In the genomic region with DNA sequence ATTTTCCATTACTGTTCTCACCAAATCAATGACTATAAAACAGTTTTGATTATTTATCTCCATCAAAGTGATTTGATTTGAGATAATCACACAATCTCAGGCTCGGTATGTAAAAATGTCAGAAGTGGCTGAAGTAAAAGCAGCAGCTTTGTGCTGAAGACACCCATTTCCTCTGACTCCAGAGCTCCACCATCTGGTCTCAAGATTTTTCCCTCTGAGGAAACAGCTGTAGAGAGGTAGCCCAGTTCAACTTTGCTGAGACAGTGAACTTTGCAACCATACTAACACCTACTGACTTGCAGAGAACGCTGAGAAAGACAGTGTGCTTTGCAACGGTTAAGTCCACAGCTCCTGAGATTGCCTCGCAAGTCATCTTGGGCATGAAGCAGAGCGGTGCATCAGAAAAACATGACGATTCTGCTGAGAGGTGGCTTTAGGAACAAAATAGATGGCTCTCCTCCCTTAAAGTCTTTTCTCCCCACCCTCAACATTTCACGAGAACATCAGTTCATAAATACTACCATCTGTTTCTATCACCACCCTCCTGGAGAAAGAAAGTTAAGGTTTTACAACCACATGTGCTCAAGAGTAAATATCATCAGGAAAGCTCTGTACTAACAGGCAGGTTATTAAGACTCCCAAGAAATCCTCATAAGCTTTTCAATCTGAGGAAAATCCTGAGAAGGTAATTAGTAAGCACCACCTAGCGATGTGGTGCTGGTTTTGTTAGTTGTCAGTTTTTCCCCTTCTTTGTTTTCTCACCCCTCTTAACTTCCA, we compare ENCODE assay signal across 1 cellular context.
A peak's percentile ranks its signal among the peaks of the same experiment; 100 is the strongest.
TF ChIP-seq lines count a peak whose summit lies in the region.

No MANE protein-coding gene starts in this region.

TF ChIP-seq in HepG2, 621 proteins besides CTCF, POLR2A, EP300 and RAD21 (continued from another document and continues in another):
- TF ChIP-seq, protein P1, sequence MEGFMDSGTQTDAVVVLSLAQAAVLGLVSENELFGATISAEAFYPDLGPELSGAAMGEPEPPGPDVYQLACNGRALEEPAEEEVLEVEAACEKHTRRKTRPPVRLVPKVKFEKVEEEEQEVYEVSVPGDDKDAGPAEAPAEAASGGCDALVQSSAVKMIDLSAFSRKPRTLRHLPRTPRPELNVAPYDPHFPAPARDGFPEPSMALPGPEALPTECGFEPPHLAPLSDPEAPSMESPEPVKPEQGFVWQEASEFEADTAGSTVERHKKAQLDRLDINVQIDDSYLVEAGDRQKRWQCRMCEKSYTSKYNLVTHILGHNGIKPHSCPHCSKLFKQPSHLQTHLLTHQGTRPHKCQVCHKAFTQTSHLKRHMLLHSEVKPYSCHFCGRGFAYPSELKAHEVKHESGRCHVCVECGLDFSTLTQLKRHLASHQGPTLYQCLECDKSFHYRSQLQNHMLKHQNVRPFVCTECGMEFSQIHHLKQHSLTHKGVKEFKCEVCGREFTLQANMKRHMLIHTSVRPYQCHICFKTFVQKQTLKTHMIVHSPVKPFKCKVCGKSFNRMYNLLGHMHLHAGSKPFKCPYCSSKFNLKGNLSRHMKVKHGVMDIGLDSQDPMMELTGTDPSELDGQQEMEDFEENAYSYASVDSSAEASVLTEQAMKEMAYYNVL (CRISPR knock-in tag; IDR thresholded peaks at IDR 0.05; ENCODE audit: borderline replicate concordance): no peak
- TF ChIP-seq HNF4A (CRISPR knock-in tag; IDR thresholded peaks at IDR 0.05) (peak; percentile 81), CEBPG (CRISPR knock-in tag; IDR thresholded peaks at IDR 0.05) (peak; percentile 46; the same call in 1 of the 2 replicates), FLYWCH1 (CRISPR knock-in tag; IDR thresholded peaks at IDR 0.05) (no peak), GATAD2A (CRISPR knock-in tag; IDR thresholded peaks at IDR 0.05) (peak; percentile 49; the same call in 1 of the 2 replicates), MIXL1 (CRISPR knock-in tag; IDR thresholded peaks at IDR 0.05) (no peak; the same call in 1 of the 2 replicates), ZC3H4 (CRISPR knock-in tag; IDR thresholded peaks at IDR 0.05; ENCODE audit: borderline replicate concordance) (no peak), SIX1 (CRISPR knock-in tag; IDR thresholded peaks at IDR 0.05; ENCODE audit: borderline replicate concordance) (no peak), KMT2A (CRISPR knock-in tag; IDR thresholded peaks at IDR 0.05) (peak; percentile 61; the same call in 1 of the 2 replicates), FOXC1 (CRISPR knock-in tag; IDR thresholded peaks at IDR 0.05; ENCODE audit: borderline replicate concordance) (no peak), ZNF549 (CRISPR knock-in tag; IDR thresholded peaks at IDR 0.05) (no peak), MAF1 (CRISPR knock-in tag; IDR thresholded peaks at IDR 0.05; ENCODE audit: borderline replicate concordance) (no peak), ZNF788 (CRISPR knock-in tag; IDR thresholded peaks at IDR 0.05; ENCODE audit: borderline replicate concordance) (no peak), TEAD3 (CRISPR knock-in tag; optimal IDR thresholded peaks at IDR 0.05; ENCODE audit: borderline replicate concordance) (peak; percentile 54), IRF2 (CRISPR knock-in tag; IDR thresholded peaks at IDR 0.05) (no peak), PLRG1 (conservative IDR thresholded peaks at IDR 0.05) (no peak), MIER2 (CRISPR knock-in tag; IDR thresholded peaks at IDR 0.05) (0 out of 2 replicates have a peak, but pooled peaks have one; percentile 28), XRCC5 (optimal IDR thresholded peaks at IDR 0.05; ENCODE audit: low read length) (peak; percentile 44), ZNF614 (CRISPR knock-in tag; IDR thresholded peaks at IDR 0.05; ENCODE audit: borderline replicate concordance) (0 out of 2 replicates have a peak, but pooled peaks have one; percentile 23), ZNF44 (CRISPR knock-in tag; IDR thresholded peaks at IDR 0.05) (no peak), ZNF879 (CRISPR knock-in tag; IDR thresholded peaks at IDR 0.05) (no peak), ZNF335 (CRISPR knock-in tag; IDR thresholded peaks at IDR 0.05) (no peak), RXRB (CRISPR knock-in tag; IDR thresholded peaks at IDR 0.05; ENCODE audit: borderline replicate concordance) (peak; percentile 50; the same call in 1 of the 2 replicates), SAP130 (CRISPR knock-in tag; IDR thresholded peaks at IDR 0.05; ENCODE audit: low read depth) (peak; percentile 56), ZNF652 (CRISPR knock-in tag; IDR thresholded peaks at IDR 0.05; ENCODE audit: borderline replicate concordance, low read depth) (peak; percentile 49; the same call in 1 of the 2 replicates), ZNF20 (CRISPR knock-in tag; IDR thresholded peaks at IDR 0.05) (no peak), PHF20 (CRISPR knock-in tag; IDR thresholded peaks at IDR 0.05) (no peak), ZFP36L1 (CRISPR knock-in tag; IDR thresholded peaks at IDR 0.05) (no peak)
- TF ChIP-seq, protein P2, sequence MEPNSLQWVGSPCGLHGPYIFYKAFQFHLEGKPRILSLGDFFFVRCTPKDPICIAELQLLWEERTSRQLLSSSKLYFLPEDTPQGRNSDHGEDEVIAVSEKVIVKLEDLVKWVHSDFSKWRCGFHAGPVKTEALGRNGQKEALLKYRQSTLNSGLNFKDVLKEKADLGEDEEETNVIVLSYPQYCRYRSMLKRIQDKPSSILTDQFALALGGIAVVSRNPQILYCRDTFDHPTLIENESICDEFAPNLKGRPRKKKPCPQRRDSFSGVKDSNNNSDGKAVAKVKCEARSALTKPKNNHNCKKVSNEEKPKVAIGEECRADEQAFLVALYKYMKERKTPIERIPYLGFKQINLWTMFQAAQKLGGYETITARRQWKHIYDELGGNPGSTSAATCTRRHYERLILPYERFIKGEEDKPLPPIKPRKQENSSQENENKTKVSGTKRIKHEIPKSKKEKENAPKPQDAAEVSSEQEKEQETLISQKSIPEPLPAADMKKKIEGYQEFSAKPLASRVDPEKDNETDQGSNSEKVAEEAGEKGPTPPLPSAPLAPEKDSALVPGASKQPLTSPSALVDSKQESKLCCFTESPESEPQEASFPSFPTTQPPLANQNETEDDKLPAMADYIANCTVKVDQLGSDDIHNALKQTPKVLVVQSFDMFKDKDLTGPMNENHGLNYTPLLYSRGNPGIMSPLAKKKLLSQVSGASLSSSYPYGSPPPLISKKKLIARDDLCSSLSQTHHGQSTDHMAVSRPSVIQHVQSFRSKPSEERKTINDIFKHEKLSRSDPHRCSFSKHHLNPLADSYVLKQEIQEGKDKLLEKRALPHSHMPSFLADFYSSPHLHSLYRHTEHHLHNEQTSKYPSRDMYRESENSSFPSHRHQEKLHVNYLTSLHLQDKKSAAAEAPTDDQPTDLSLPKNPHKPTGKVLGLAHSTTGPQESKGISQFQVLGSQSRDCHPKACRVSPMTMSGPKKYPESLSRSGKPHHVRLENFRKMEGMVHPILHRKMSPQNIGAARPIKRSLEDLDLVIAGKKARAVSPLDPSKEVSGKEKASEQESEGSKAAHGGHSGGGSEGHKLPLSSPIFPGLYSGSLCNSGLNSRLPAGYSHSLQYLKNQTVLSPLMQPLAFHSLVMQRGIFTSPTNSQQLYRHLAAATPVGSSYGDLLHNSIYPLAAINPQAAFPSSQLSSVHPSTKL (CRISPR knock-in tag; IDR thresholded peaks at IDR 0.05): 0 out of 2 replicates have a peak, but pooled peaks have one; percentile 17
- TF ChIP-seq, protein P3, sequence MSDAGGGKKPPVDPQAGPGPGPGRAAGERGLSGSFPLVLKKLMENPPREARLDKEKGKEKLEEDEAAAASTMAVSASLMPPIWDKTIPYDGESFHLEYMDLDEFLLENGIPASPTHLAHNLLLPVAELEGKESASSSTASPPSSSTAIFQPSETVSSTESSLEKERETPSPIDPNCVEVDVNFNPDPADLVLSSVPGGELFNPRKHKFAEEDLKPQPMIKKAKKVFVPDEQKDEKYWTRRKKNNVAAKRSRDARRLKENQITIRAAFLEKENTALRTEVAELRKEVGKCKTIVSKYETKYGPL (CRISPR knock-in tag; IDR thresholded peaks at IDR 0.05): no peak
- TF ChIP-seq, protein P4, sequence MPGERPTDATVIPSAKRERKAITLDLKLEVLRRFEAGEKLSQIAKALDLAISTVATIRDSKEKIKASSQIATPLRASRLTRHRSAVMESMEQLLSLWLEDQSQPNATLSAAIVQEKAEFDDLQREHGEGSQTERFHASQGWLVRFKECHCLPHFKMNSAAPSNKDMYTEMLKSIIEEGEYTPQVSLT (CRISPR knock-in tag; IDR thresholded peaks at IDR 0.05; ENCODE audit: borderline replicate concordance, low read depth): no peak
- TF ChIP-seq, protein P5, sequence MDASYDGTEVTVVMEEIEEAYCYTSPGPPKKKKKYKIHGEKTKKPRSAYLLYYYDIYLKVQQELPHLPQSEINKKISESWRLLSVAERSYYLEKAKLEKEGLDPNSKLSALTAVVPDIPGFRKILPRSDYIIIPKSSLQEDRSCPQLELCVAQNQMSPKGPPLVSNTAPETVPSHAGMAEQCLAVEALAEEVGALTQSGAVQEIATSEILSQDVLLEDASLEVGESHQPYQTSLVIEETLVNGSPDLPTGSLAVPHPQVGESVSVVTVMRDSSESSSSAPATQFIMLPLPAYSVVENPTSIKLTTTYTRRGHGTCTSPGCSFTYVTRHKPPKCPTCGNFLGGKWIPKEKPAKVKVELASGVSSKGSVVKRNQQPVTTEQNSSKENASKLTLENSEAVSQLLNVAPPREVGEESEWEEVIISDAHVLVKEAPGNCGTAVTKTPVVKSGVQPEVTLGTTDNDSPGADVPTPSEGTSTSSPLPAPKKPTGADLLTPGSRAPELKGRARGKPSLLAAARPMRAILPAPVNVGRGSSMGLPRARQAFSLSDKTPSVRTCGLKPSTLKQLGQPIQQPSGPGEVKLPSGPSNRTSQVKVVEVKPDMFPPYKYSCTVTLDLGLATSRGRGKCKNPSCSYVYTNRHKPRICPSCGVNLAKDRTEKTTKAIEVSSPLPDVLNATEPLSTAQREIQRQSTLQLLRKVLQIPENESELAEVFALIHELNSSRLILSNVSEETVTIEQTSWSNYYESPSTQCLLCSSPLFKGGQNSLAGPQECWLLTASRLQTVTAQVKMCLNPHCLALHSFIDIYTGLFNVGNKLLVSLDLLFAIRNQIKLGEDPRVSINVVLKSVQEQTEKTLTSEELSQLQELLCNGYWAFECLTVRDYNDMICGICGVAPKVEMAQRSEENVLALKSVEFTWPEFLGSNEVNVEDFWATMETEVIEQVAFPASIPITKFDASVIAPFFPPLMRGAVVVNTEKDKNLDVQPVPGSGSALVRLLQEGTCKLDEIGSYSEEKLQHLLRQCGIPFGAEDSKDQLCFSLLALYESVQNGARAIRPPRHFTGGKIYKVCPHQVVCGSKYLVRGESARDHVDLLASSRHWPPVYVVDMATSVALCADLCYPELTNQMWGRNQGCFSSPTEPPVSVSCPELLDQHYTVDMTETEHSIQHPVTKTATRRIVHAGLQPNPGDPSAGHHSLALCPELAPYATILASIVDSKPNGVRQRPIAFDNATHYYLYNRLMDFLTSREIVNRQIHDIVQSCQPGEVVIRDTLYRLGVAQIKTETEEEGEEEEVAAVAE (CRISPR knock-in tag; IDR thresholded peaks at IDR 0.05; ENCODE audit: borderline replicate concordance): peak; percentile 62; the same call in 1 of the 2 replicates
- TF ChIP-seq, protein P6, sequence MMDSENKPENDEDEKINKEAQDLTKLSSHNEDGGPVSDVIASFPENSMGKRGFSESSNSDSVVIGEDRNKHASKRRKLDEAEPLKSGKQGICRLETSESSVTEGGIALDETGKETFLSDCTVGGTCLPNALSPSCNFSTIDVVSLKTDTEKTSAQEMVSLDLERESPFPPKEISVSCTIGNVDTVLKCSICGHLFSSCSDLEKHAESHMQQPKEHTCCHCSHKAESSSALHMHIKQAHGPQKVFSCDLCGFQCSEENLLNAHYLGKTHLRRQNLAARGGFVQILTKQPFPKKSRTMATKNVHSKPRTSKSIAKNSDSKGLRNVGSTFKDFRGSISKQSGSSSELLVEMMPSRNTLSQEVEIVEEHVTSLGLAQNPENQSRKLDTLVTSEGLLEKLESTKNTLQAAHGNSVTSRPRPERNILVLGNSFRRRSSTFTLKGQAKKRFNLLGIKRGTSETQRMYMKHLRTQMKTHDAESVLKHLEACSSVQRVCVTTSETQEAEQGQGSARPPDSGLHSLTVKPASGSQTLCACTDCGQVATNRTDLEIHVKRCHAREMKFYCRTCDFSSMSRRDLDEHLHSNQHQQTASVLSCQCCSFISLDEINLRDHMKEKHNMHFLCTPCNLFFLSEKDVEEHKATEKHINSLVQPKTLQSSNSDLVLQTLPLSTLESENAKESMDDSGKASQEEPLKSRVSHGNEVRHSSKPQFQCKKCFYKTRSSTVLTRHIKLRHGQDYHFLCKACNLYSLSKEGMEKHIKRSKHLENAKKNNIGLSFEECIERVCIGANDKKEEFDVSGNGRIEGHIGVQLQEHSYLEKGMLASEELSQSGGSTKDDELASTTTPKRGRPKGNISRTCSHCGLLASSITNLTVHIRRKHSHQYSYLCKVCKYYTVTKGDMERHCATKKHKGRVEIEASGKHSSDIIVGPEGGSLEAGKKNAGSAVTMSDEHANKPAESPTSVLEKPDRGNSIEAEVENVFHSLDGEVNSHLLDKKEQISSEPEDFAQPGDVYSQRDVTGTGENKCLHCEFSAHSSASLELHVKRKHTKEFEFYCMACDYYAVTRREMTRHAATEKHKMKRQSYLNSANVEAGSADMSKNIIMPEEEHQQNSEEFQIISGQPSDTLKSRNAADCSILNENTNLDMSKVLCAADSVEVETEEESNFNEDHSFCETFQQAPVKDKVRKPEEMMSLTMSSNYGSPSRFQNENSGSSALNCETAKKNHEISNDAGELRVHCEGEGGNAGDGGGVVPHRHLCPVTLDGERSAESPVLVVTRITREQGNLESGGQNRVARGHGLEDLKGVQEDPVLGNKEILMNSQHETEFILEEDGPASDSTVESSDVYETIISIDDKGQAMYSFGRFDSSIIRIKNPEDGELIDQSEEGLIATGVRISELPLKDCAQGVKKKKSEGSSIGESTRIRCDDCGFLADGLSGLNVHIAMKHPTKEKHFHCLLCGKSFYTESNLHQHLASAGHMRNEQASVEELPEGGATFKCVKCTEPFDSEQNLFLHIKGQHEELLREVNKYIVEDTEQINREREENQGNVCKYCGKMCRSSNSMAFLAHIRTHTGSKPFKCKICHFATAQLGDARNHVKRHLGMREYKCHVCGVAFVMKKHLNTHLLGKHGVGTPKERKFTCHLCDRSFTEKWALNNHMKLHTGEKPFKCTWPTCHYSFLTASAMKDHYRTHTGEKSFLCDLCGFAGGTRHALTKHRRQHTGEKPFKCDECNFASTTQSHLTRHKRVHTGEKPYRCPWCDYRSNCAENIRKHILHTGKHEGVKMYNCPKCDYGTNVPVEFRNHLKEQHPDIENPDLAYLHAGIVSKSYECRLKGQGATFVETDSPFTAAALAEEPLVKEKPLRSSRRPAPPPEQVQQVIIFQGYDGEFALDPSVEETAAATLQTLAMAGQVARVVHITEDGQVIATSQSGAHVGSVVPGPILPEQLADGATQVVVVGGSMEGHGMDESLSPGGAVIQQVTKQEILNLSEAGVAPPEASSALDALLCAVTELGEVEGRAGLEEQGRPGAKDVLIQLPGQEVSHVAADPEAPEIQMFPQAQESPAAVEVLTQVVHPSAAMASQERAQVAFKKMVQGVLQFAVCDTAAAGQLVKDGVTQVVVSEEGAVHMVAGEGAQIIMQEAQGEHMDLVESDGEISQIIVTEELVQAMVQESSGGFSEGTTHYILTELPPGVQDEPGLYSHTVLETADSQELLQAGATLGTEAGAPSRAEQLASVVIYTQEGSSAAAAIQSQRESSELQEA (CRISPR knock-in tag; IDR thresholded peaks at IDR 0.05; ENCODE audit: not compliant biosample characterization): no peak
- TF ChIP-seq, protein P7, sequence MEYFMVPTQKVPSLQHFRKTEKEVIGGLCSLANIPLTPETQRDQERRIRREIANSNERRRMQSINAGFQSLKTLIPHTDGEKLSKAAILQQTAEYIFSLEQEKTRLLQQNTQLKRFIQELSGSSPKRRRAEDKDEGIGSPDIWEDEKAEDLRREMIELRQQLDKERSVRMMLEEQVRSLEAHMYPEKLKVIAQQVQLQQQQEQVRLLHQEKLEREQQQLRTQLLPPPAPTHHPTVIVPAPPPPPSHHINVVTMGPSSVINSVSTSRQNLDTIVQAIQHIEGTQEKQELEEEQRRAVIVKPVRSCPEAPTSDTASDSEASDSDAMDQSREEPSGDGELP (IDR thresholded peaks at IDR 0.05; ENCODE audit: borderline replicate concordance, low read depth): peak; percentile 92
